Comparison of ENCODE assay signal across 17 cellular contexts in genomic region chr5:159883522-159883950, GRCh38. TPM values are rescaled to one million over a fixed set of nuclear protein-coding genes. Genes with fewer than 3 reads are reported as not detected.
DNase-seq lines count a peak whose midpoint lies in the region; ATAC-seq and TF ChIP-seq lines count a peak whose summit lies in the region.
"Had no signal": no experiment of that assay in that cellular context is flagged by ENCODE, and none has a peak within 500 bp of the region (broad histone marks: within the 10 kb centered on the region; RNA-seq: fewer than 3 reads in every experiment).

No MANE protein-coding gene starts in this region.

- no peaks in the 10 kb centered on the region for H3K27me3 ChIP-seq in colonic mucosa
- H3K27me3 ChIP-seq: pancreas, tibial nerve had no signal

- H3K4me1 ChIP-seq in colonic mucosa, result no peaks in the 10 kb centered on the region
- H3K4me1 ChIP-seq: pancreas had no signal

- TF ChIP-seq CTCF in fibroblast of pulmonary artery (IDR thresholded peaks at IDR 0.05; ENCODE audit: low read length, missing control alignments), result no peak
- TF ChIP-seq CTCF in colonic mucosa (IDR thresholded peaks at IDR 0.05), result no peak

- DNase-seq in ELR (ENCODE audit: low read depth) (peak; percentile 87), fibroblast of pulmonary artery (ENCODE audit: low read depth) (peak; percentile 74), sciatic nerve (ENCODE audit: low spot score) (no peak), colonic mucosa (no peak), HUDEP-2 (lab: John Stamatoyannopoulos, UW; ENCODE audit: unreplicated experiment in 76 of 76) (no peak)
- no peak for DNase-seq in activated naive CD4-positive, alpha-beta T cell (lab: John Stamatoyannopoulos, UW)
- DNase-seq: activated CD4-positive, CD25-positive, alpha-beta regulatory T cell; C1 segment of cervical spinal cord; NCI-H1436; pancreas; stimulated activated CD4-positive, alpha-beta T cell treated with anti-CD3 and anti-CD28 coated beads, Interleukin-15, amount 100 ng/mL, for 24 hours had no signal

- H3K4me3 ChIP-seq in fibroblast of pulmonary artery (replicated peaks; ENCODE audit: low read depth, low read length), result no peak overlapping the region
- H3K4me3 ChIP-seq in colonic mucosa, result no peak overlapping the region
- H3K4me3 ChIP-seq: pancreas, tibial nerve had no signal

- H3K9me3 ChIP-seq in colonic mucosa, result no peaks in the 10 kb centered on the region
- H3K9me3 ChIP-seq: pancreas, tibial nerve had no signal

- H3K36me3 ChIP-seq in colonic mucosa, result no peaks in the 10 kb centered on the region
- H3K36me3 ChIP-seq: pancreas, tibial nerve had no signal

- no peak overlapping the region for H3K9ac ChIP-seq in colonic mucosa (ENCODE audit: low read depth in 2 of 2, low read length in 2 of 2)

- intact Hi-C loops in sciatic nerve (cut with DNase I) (no loop called here), colonic mucosa (cut with DNase I) (no loop called here)

- H3K27ac ChIP-seq in colonic mucosa, result no peak overlapping the region
- H3K27ac ChIP-seq: pancreas, tibial nerve had no signal

- ATAC-seq in SK-N-SH treated with all-trans-retinoic acid at 6 μM for 48 hours, result peak; percentile 21; the same call in 2 of the 3 replicates
- ATAC-seq in sciatic nerve, result peak; percentile 74
- no peak for ATAC-seq in HG03520 (IDR thresholded peaks at IDR 0.05; ENCODE audit: unreplicated experiment)
- ATAC-seq: activated naive CD4-positive, alpha-beta T cell treated with anti-CD3 and anti-CD28 coated beads, Interleukin-2, amount 50 U/mL, for 72 hours; esophagus mucosa had no signal

TF ChIP-seq in SK-N-SH treated with all-trans-retinoic acid at 6 μM for 48 hours, 23 proteins besides CTCF, POLR2A, EP300 and RAD21:
- TF ChIP-seq OSR1 (CRISPR knock-in tag; IDR thresholded peaks at IDR 0.05) (no peak), CSDC2 (CRISPR knock-in tag; IDR thresholded peaks at IDR 0.05) (no peak), CREB5 (CRISPR knock-in tag; IDR thresholded peaks at IDR 0.05; ENCODE audit: low read depth) (no peak), BACH2 (CRISPR knock-in tag; IDR thresholded peaks at IDR 0.05; ENCODE audit: borderline replicate concordance) (no peak), RARB (CRISPR knock-in tag; IDR thresholded peaks at IDR 0.05) (no peak), ZNF565 (CRISPR knock-in tag; conservative IDR thresholded peaks at IDR 0.05; ENCODE audit: low read depth) (no peak), ZNF70 (CRISPR knock-in tag; IDR thresholded peaks at IDR 0.05) (no peak), TSHZ2 (CRISPR knock-in tag; IDR thresholded peaks at IDR 0.05) (no peak), SNAI2 (CRISPR knock-in tag; IDR thresholded peaks at IDR 0.05) (no peak), POU6F1 (CRISPR knock-in tag; IDR thresholded peaks at IDR 0.05; ENCODE audit: borderline replicate concordance, low read depth) (no peak), PPARA (CRISPR knock-in tag; IDR thresholded peaks at IDR 0.05; ENCODE audit: borderline replicate concordance) (no peak), ESRRG (CRISPR knock-in tag; IDR thresholded peaks at IDR 0.05) (no peak), TCF4 (CRISPR knock-in tag; IDR thresholded peaks at IDR 0.05; ENCODE audit: borderline replicate concordance) (no peak), ZNF8 (CRISPR knock-in tag; IDR thresholded peaks at IDR 0.05) (no peak), TOX (CRISPR knock-in tag; IDR thresholded peaks at IDR 0.05; ENCODE audit: borderline replicate concordance) (no peak), ZC3H10 (CRISPR knock-in tag; IDR thresholded peaks at IDR 0.05) (no peak), ARNTL (CRISPR knock-in tag; IDR thresholded peaks at IDR 0.05; ENCODE audit: borderline replicate concordance, low read depth) (no peak), PATZ1 (CRISPR knock-in tag; IDR thresholded peaks at IDR 0.05; ENCODE audit: borderline replicate concordance) (no peak)
TF ChIP-seq in SK-N-SH treated with all-trans-retinoic acid at 6 μM for 48 hours: peak in this region for 0.

RNA-seq across cellular contexts. Expression of gene ADRA1B, which starts 32.7 kb away (rescaled TPM):
- total RNA-seq in sciatic nerve, result 1.6 TPM
- under 1 TPM; 0.32 to 0.69 TPM for total RNA-seq in colonic mucosa
- total RNA-seq: activated naive CD4-positive, alpha-beta T cell treated with anti-CD3 and anti-CD28 coated beads, Interleukin-2, amount 50 U/mL, for 72 hours; esophagus mucosa; mononuclear cell had no signal

Comparison
In these comparisons a context has a peak if more than half of its experiments do, and no peak if none do; other contexts are left out.
1. DNase-seq: peak in ELR (single experiment) and fibroblast of pulmonary artery (single experiment); none in sciatic nerve (single experiment), colonic mucosa (single experiment), activated naive CD4-positive, alpha-beta T cell (0 of 4) and HUDEP-2 (0 of 76).